In the genomic region with DNA sequence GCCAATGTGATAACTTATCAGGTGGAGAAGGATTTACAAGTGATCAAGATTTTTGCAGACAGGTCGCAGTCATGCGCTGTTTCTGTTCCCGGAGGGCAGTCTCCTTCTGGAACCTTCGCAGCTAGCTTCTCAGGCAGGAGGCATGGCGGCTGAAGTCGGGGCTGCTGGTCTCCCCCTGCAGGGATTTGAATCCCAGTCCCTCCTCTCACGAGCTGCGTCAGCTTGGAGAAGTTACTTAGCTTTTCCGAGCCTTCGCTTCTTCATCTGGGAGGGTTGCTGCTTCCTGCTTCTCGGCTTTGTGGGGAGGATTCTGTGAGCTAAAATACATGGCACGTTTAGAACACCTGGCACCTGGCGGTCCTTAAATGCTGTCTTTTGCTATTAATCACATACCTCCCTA, we compare ENCODE assay signal across 15 cellular contexts.
DNase-seq lines count a peak whose midpoint lies in the region; ATAC-seq lines count a peak whose summit lies in the region.
"Had no signal": no experiment of that assay in that cellular context is flagged by ENCODE, and none has a peak within 500 bp of the region (broad histone marks: within the 10 kb centered on the region; RNA-seq: fewer than 3 reads in every experiment).

No MANE protein-coding gene starts in this region.

- no peak overlapping the region for H4K5ac ChIP-seq in mesendoderm (ENCODE audit: low read length)

- H3K27ac ChIP-seq in duodenal mucosa (ENCODE audit: low read depth, low read length) (no peak overlapping the region), mesendoderm (ENCODE audit: low read depth, low read length) (no peak overlapping the region)
- no peak overlapping the region for H3K27ac ChIP-seq in CD8-positive, alpha-beta memory T cell (ENCODE audit: low read depth, low read length)
- H3K27ac ChIP-seq: brain microvascular endothelial cell, psoas muscle had no signal

- no peak overlapping the region for H2AK5ac ChIP-seq in mesendoderm (ENCODE audit: low read length)

- DNase-seq in AG08395 (ENCODE audit: low spot score) (peak; percentile 24), M059J (ENCODE audit: low read depth) (peak; percentile 39), mesendoderm (peak; percentile 15), SK-N-DZ (ENCODE audit: low spot score) (no peak)
- DNase-seq in CD8-positive, alpha-beta memory T cell = no peak
- DNase-seq: activated CD4-positive, alpha-beta T cell treated with anti-CD3 and anti-CD28 coated beads for 48 hours; activated T-cell treated with anti-CD3 and anti-CD28 coated beads, Interleukin-2, amount 50 U/mL, for 72 hours; C1 segment of cervical spinal cord; H9; MM.1S; psoas muscle had no signal

- no peak overlapping the region for H3K9ac ChIP-seq in duodenal mucosa (ENCODE audit: low read depth in 1 of 2, low read length in 2 of 2)
- no peak overlapping the region for H3K9ac ChIP-seq in mesendoderm (ENCODE audit: low read length)

- no CpG with 5 or more reads among the region's 13 CpGs for WGBS in mesendoderm (ENCODE audit: extremely low coverage, insufficient coverage, low lambda C conversion rate)

- peaks cover 0 to 3% (median 0%) of the 10 kb centered on the region in 5 donors for H3K9me3 Mint-ChIP-seq in CD8-positive, alpha-beta memory T cell
- H3K9me3 Mint-ChIP-seq: activated T-cell treated with anti-CD3 and anti-CD28 coated beads, Interleukin-2, amount 50 U/mL, for 72 hours; H9 had no signal

- H3K4ac ChIP-seq in mesendoderm (ENCODE audit: low read depth, low read length) = no peak overlapping the region

- H3K4me3 Mint-ChIP-seq in CD8-positive, alpha-beta memory T cell = no peak overlapping the region
- H3K4me3 Mint-ChIP-seq: activated T-cell treated with anti-CD3 and anti-CD28 coated beads, Interleukin-2, amount 50 U/mL, for 72 hours; H9 had no signal

- H3K36me3 Mint-ChIP-seq in CD8-positive, alpha-beta memory T cell = no peaks in the 10 kb centered on the region

- H3K27ac Mint-ChIP-seq in CD8-positive, alpha-beta memory T cell = no peak overlapping the region
- H3K27ac Mint-ChIP-seq: activated T-cell treated with anti-CD3 and anti-CD28 coated beads, Interleukin-2, amount 50 U/mL, for 72 hours; H9 had no signal

- no peaks in the 10 kb centered on the region for H3K79me2 ChIP-seq in mesendoderm (ENCODE audit: control insufficient read depth, insufficient read depth, low read length)

- no peaks in the 10 kb centered on the region for H3K27me3 ChIP-seq in duodenal mucosa (ENCODE audit: control insufficient read depth in 1 of 2, insufficient read depth in 2 of 2, low read length in 2 of 2)
- no peaks in the 10 kb centered on the region for H3K27me3 ChIP-seq in mesendoderm (ENCODE audit: insufficient read depth, low read length, poor library complexity)
- H3K27me3 ChIP-seq in CD8-positive, alpha-beta memory T cell (ENCODE audit: insufficient read depth, low read length, poor library complexity, severe bottlenecking) = peaks cover 3% of the 10 kb centered on the region

- no peak overlapping the region for H2BK5ac ChIP-seq in mesendoderm (ENCODE audit: low read length)

- CTCF ChIA-PET in CD8-positive, alpha-beta memory T cell (lab: Charles Lee) = no interaction called here

- H3K36me3 ChIP-seq in duodenal mucosa (ENCODE audit: control insufficient read depth in 1 of 2, insufficient read depth in 2 of 2, low read length in 2 of 2) (no peaks in the 10 kb centered on the region), mesendoderm (ENCODE audit: control insufficient read depth, insufficient read depth, low read length) (no peaks in the 10 kb centered on the region)
- no peaks in the 10 kb centered on the region for H3K36me3 ChIP-seq in CD8-positive, alpha-beta memory T cell (ENCODE audit: insufficient read depth, low read length)
- H3K36me3 ChIP-seq: brain microvascular endothelial cell had no signal

- H3K56ac ChIP-seq in mesendoderm (ENCODE audit: low read length) = no peak overlapping the region

- no peaks in the 10 kb centered on the region for H3K79me1 ChIP-seq in mesendoderm (ENCODE audit: low read length)

- no peak overlapping the region for H3K4me2 ChIP-seq in mesendoderm (ENCODE audit: low read length)

- H3K4me1 ChIP-seq in duodenal mucosa (ENCODE audit: control insufficient read depth in 1 of 2, insufficient read depth in 2 of 2, low read length in 2 of 2) = no peaks in the 10 kb centered on the region
- no peaks in the 10 kb centered on the region for H3K4me1 ChIP-seq in mesendoderm (ENCODE audit: control insufficient read depth, low read depth, low read length)
- no peaks in the 10 kb centered on the region for H3K4me1 ChIP-seq in CD8-positive, alpha-beta memory T cell (ENCODE audit: insufficient read depth, low read length)
- H3K4me1 ChIP-seq: psoas muscle had no signal

- H3K4me3 ChIP-seq in duodenal mucosa (ENCODE audit: low read depth in 1 of 2, low read length in 2 of 2) (peak overlapping the region; percentile 3 to 15), mesendoderm (ENCODE audit: low read length) (no peak overlapping the region)
- H3K4me3 ChIP-seq in CD8-positive, alpha-beta memory T cell (ENCODE audit: low read length) = no peak overlapping the region
- H3K4me3 ChIP-seq: psoas muscle had no signal

- POLR2A ChIA-PET in CD8-positive, alpha-beta memory T cell (lab: Charles Lee) = no interaction called here

- H3K27me3 Mint-ChIP-seq in CD8-positive, alpha-beta memory T cell = peaks cover 1 to 11% of the 10 kb centered on the region in 2 donors

- no peak overlapping the region for H3K18ac ChIP-seq in mesendoderm (ENCODE audit: low read length)

- H4K8ac ChIP-seq in mesendoderm (ENCODE audit: low read depth, low read length) = no peak overlapping the region

- no peaks in the 10 kb centered on the region for H3K9me3 ChIP-seq in duodenal mucosa (ENCODE audit: control insufficient read depth in 1 of 2, low read length in 2 of 2)
- no peaks in the 10 kb centered on the region for H3K9me3 ChIP-seq in CD8-positive, alpha-beta memory T cell (ENCODE audit: low read length)
- H3K9me3 ChIP-seq: psoas muscle had no signal

- H3K23ac ChIP-seq in mesendoderm (ENCODE audit: low read length) = no peak overlapping the region

- H2BK15ac ChIP-seq in mesendoderm (replicated peaks; ENCODE audit: low read depth) = no peak overlapping the region

- ATAC-seq in GM21619 (IDR thresholded peaks at IDR 0.05; ENCODE audit: unreplicated experiment) (no peak), GM18909 (IDR thresholded peaks at IDR 0.05; ENCODE audit: poor library complexity, unreplicated experiment) (no peak)
- ATAC-seq: activated T-cell treated with anti-CD3 and anti-CD28 coated beads, Interleukin-2, amount 50 U/mL, for 72 hours; psoas muscle had no signal

- H3K4me1 Mint-ChIP-seq in CD8-positive, alpha-beta memory T cell = no peaks in the 10 kb centered on the region

- H2BK120ac ChIP-seq in mesendoderm (ENCODE audit: low read depth, low read length) = no peak overlapping the region

Comparison
In these comparisons a context has a peak if more than half of its experiments do, and no peak if none do; other contexts are left out.
1. DNase-seq: peak in AG08395 (single experiment), M059J (single experiment) and mesendoderm (single experiment); none in CD8-positive, alpha-beta memory T cell (0 of 5) and SK-N-DZ (single experiment).
2. H3K4me3 ChIP-seq: peak in duodenal mucosa (2 of 2); none in mesendoderm (single experiment) and CD8-positive, alpha-beta memory T cell (single experiment).